17 cellular contexts compared by ENCODE assay signal in the genomic region with DNA sequence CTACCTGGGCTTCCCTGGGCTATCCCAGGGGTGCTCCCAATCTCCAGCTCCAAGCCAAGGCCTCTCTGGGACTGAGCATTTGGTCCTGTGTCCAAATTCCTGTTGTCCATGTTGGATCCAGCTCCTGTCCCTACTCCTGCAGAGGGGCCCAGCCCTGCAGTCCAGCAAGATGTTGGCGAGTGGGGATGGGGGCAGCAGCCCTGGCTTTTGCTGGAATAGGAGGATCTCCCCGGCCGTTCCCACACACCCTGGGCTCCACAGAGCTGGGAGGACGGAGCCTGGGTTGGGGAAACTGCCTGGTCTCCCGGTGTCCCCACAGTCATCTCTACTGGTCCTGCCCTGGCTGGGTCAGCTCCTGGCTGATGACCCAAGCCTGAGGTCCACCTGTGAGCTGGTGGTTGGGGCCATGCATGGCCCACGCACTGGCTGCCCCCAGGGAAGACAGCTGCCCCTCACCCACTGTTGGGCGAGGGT.
DNase-seq lines count a peak whose midpoint lies in the region; ATAC-seq and TF ChIP-seq lines count a peak whose summit lies in the region.
"Had no signal": no experiment of that assay in that cellular context is flagged by ENCODE, and none has a peak within 500 bp of the region (broad histone marks: within the 10 kb centered on the region; RNA-seq: fewer than 3 reads in every experiment).

No MANE protein-coding gene starts in this region.

- H3K27me3 Mint-ChIP-seq in natural killer cell treated with Interleukin-12 subunit alpha and Interleukin-12 subunit beta and Interleukin-15 and Interleukin-18, amount 100 ng/mL, for 72 hours = no peaks in the 10 kb centered on the region

- peak; percentile 71 for DNase-seq in cardiac septum (ENCODE audit: low spot score)
- no peak for DNase-seq in Right ventricle myocardium inferior (ENCODE audit: missing footprints)
- peak; percentile 60 for DNase-seq in coronary artery (ENCODE audit: low spot score)
- peak; percentile 49 for DNase-seq in osteoblast (ENCODE audit: insufficient read length, low spot score, missing footprints)
- DNase-seq in DMS53 treated with DMSO at 0.1 percent for 48 hours (lab: John Stamatoyannopoulos, UW; ENCODE audit: unreplicated experiment) = no peak
- no peak for DNase-seq in natural killer cell treated with Interleukin-12 subunit alpha and Interleukin-12 subunit beta and Interleukin-15 and Interleukin-18, amount 100 ng/mL, for 72 hours (ENCODE audit: low spot score)
- DNase-seq: CD8-positive, alpha-beta T cell; GF-D8; KG1; NCI-H1092; NCI-H1694 treated with DMSO at 0.1 percent for 48 hours; NCI-H69; NK-92 treated with Interleukin-12 subunit alpha and Interleukin-12 subunit beta, amount 100 ng/mL, for 24 hours; OCI-M1 had no signal

- no peaks in the 10 kb centered on the region for H4K20me1 ChIP-seq in osteoblast (ENCODE audit: insufficient read depth, low read length)

- no peak overlapping the region for H3K4me3 Mint-ChIP-seq in natural killer cell treated with Interleukin-12 subunit alpha and Interleukin-12 subunit beta and Interleukin-15 and Interleukin-18, amount 100 ng/mL, for 72 hours
- H3K4me3 Mint-ChIP-seq: CD8-positive, alpha-beta T cell; GM23338 had no signal

- ATAC-seq in Right ventricle myocardium inferior = no peak
- no peak for ATAC-seq in natural killer cell treated with Interleukin-12 subunit alpha and Interleukin-12 subunit beta and Interleukin-15 and Interleukin-18, amount 100 ng/mL, for 72 hours
- no peak for ATAC-seq in GM18867 (IDR thresholded peaks at IDR 0.05; ENCODE audit: unreplicated experiment)
- ATAC-seq: CD8-positive, alpha-beta T cell; GM23338 had no signal

- H3K9me3 Mint-ChIP-seq in natural killer cell treated with Interleukin-12 subunit alpha and Interleukin-12 subunit beta and Interleukin-15 and Interleukin-18, amount 100 ng/mL, for 72 hours = no peaks in the 10 kb centered on the region
- H3K9me3 Mint-ChIP-seq: CD8-positive, alpha-beta T cell; GM23338 had no signal

- H3K36me3 ChIP-seq in osteoblast (ENCODE audit: insufficient read depth, low read length) = no peaks in the 10 kb centered on the region
- H3K36me3 ChIP-seq: BE2C had no signal

- H3K27ac ChIP-seq in coronary artery = no peak overlapping the region
- H3K27ac ChIP-seq in osteoblast (ENCODE audit: low read depth, low read length) = no peak overlapping the region

- no peak overlapping the region for H2AFZ ChIP-seq in osteoblast (ENCODE audit: low read length)
- H2AFZ ChIP-seq: GM23338 had no signal

- no peak overlapping the region for H3K4me3 ChIP-seq in coronary artery
- H3K4me3 ChIP-seq in osteoblast (ENCODE audit: insufficient read depth, low read length) = no peak overlapping the region
- H3K4me3 ChIP-seq: GM23338 had no signal

- no peak overlapping the region for H3K27ac Mint-ChIP-seq in natural killer cell treated with Interleukin-12 subunit alpha and Interleukin-12 subunit beta and Interleukin-15 and Interleukin-18, amount 100 ng/mL, for 72 hours
- H3K27ac Mint-ChIP-seq: CD8-positive, alpha-beta T cell; GM23338 had no signal

- H3K9me3 ChIP-seq in osteoblast (ENCODE audit: low read depth, low read length) = no peaks in the 10 kb centered on the region

- intact Hi-C loops in cardiac septum (cut with DNase I) = no loop called here
- intact Hi-C loops in Right ventricle myocardium inferior (cut with DNase I) = no loop called here

- no peaks in the 10 kb centered on the region for H3K4me1 Mint-ChIP-seq in natural killer cell treated with Interleukin-12 subunit alpha and Interleukin-12 subunit beta and Interleukin-15 and Interleukin-18, amount 100 ng/mL, for 72 hours (ENCODE audit: low read depth in 2 of 2)
- H3K4me1 Mint-ChIP-seq: GM23338 had no signal

- no peaks in the 10 kb centered on the region for H3K79me2 ChIP-seq in osteoblast (ENCODE audit: insufficient read depth, low read length)

- TF ChIP-seq CTCF in coronary artery (IDR thresholded peaks at IDR 0.05) (no peak), osteoblast (IDR thresholded peaks at IDR 0.05; ENCODE audit: extremely low read depth, low read depth, low read length) (no peak)

- H3K36me3 Mint-ChIP-seq in natural killer cell treated with Interleukin-12 subunit alpha and Interleukin-12 subunit beta and Interleukin-15 and Interleukin-18, amount 100 ng/mL, for 72 hours = no peaks in the 10 kb centered on the region
- H3K36me3 Mint-ChIP-seq: CD8-positive, alpha-beta T cell had no signal

- H3K4me1 ChIP-seq in osteoblast (ENCODE audit: insufficient read depth, low read length) = no peaks in the 10 kb centered on the region
- H3K4me1 ChIP-seq: BE2C had no signal

- H3K27me3 ChIP-seq in osteoblast (ENCODE audit: insufficient read depth, low read length) = no peaks in the 10 kb centered on the region
- H3K27me3 ChIP-seq: BE2C had no signal

- no peak overlapping the region for H3K4me2 ChIP-seq in osteoblast (ENCODE audit: insufficient read depth, low read length)
- H3K4me2 ChIP-seq: GM23338 had no signal

Comparison
In these comparisons a context has a peak if more than half of its experiments do, and no peak if none do; other contexts are left out.
1. DNase-seq: peak in cardiac septum (single experiment), coronary artery (single experiment) and osteoblast (single experiment); none in Right ventricle myocardium inferior (single experiment), DMS53 treated with DMSO at 0.1 percent for 48 hours (single experiment) and natural killer cell treated with Interleukin-12 subunit alpha and Interleukin-12 subunit beta and Interleukin-15 and Interleukin-18, amount 100 ng/mL, for 72 hours (single experiment).